ENCODE assay signal across 1 cellular context in genomic region chr3:12049675-12050074, GRCh38.
TF ChIP-seq lines count a peak whose summit lies in the region.

No MANE protein-coding gene starts in this region.

TF ChIP-seq in A549, 52 proteins besides CTCF, POLR2A, EP300 and RAD21 (continued from another document):
- no peak for TF ChIP-seq ESRRA (IDR thresholded peaks at IDR 0.05; ENCODE audit: borderline replicate concordance, low read length)
- TF ChIP-seq ZSCAN20 (CRISPR knock-in tag; IDR thresholded peaks at IDR 0.05) = no peak
- no peak for TF ChIP-seq HOXA7 (CRISPR knock-in tag; IDR thresholded peaks at IDR 0.05)
- TF ChIP-seq REST (IDR thresholded peaks at IDR 0.05) = peak; percentile 92
- no peak for TF ChIP-seq MAZ (IDR thresholded peaks at IDR 0.05; ENCODE audit: borderline replicate concordance, low read depth, low read length)
- no peak for TF ChIP-seq CHD2 (IDR thresholded peaks at IDR 0.05; ENCODE audit: low read length, partially characterized antibody)
